Comparison of ENCODE assay signal across 1 cellular context in the genomic region with DNA sequence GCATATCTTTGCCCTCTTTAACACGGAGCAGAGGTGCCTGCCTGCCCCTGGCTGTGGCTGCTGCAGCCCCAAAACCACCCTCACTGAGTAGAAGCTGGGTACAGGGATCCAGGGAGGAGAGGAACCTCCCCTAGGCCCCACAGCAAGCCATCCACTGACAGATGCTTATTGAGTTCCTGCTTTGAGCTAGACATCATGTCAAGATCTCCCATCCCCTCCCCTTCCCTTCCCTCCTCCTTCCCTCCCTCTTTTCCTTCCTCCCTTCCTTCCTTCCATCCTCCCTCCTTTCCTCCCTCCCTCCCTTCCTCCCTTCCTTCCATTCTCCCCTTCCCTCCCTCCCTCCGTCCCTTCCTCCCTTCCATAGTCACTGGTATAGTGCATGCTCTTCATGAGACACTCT.
A peak's percentile ranks its signal among the peaks of the same experiment; 100 is the strongest.
TF ChIP-seq lines count a peak whose summit lies in the region.

No MANE protein-coding gene starts in this region.

TF ChIP-seq in K562, 482 proteins besides CTCF, POLR2A, EP300 and RAD21 (continued from another document):
- TF ChIP-seq TFE3 (CRISPR knock-in tag; IDR thresholded peaks at IDR 0.05) (no peak), NFRKB (IDR thresholded peaks at IDR 0.05; ENCODE audit: low read depth) (no peak), MCM3 (IDR thresholded peaks at IDR 0.05) (peak; percentile 72; the same call in 1 of the 2 replicates), HNRNPK (IDR thresholded peaks at IDR 0.05; ENCODE audit: low read depth, low read length, poor library complexity, severe bottlenecking) (peak; percentile 43), HMG20B (CRISPR knock-in tag; IDR thresholded peaks at IDR 0.05) (no peak), ZNF324 (CRISPR knock-in tag; IDR thresholded peaks at IDR 0.05) (no peak), ARHGAP35 (IDR thresholded peaks at IDR 0.05; ENCODE audit: partially characterized antibody) (peak; percentile 56), HLTF (IDR thresholded peaks at IDR 0.05) (peak; percentile 72; the same call in 1 of the 2 replicates), MBD2 (IDR thresholded peaks at IDR 0.05; ENCODE audit: borderline replicate concordance, low read depth) (no peak), ZNF707 (CRISPR knock-in tag; conservative IDR thresholded peaks at IDR 0.05) (no peak), TSC22D4 (tag; IDR thresholded peaks at IDR 0.05) (no peak), CTCFL (IDR thresholded peaks at IDR 0.05; ENCODE audit: borderline replicate concordance, insufficient read depth, low read depth, low read length, poor library complexity, severe bottlenecking) (no peak), LARP7 (IDR thresholded peaks at IDR 0.05) (peak; percentile 77; the same call in 1 of the 2 replicates), TBL1XR1 (IDR thresholded peaks at IDR 0.05; ENCODE audit: low read length in 2 of 2) (no peak), CEBPG (CRISPR knock-in tag; IDR thresholded peaks at IDR 0.05) (no peak), CEBPG (tag; conservative IDR thresholded peaks at IDR 0.05 in 1 of 2, IDR thresholded peaks at IDR 0.05 in 1 of 2) (no peak), EGR1 (conservative IDR thresholded peaks at IDR 0.05) (no peak), HDAC1 (IDR thresholded peaks at IDR 0.05) (peak in 1 of 2 experiments; percentile 61; a peak in 2 of 4 replicates), SNRNP70 (optimal IDR thresholded peaks at IDR 0.05; ENCODE audit: low read depth, low read length) (no peak), RBBP5 (IDR thresholded peaks at IDR 0.05; ENCODE audit: borderline replicate concordance, insufficient read depth, low read length, poor library complexity, severe bottlenecking) (no peak), RAD51 (IDR thresholded peaks at IDR 0.05; ENCODE audit: borderline replicate concordance, low read depth) (no peak), GABPB1 (CRISPR knock-in tag; IDR thresholded peaks at IDR 0.05) (no peak), CBFA2T3 (IDR thresholded peaks at IDR 0.05) (no peak), XRCC4 (IDR thresholded peaks at IDR 0.05; ENCODE audit: extremely low read depth, insufficient read depth, insufficient read length) (no peak), FOXK1 (CRISPR knock-in tag; IDR thresholded peaks at IDR 0.05; ENCODE audit: borderline replicate concordance) (no peak), SIRT6 (IDR thresholded peaks at IDR 0.05; ENCODE audit: low read depth, low read length) (no peak)
- TF ChIP-seq, protein P1, sequence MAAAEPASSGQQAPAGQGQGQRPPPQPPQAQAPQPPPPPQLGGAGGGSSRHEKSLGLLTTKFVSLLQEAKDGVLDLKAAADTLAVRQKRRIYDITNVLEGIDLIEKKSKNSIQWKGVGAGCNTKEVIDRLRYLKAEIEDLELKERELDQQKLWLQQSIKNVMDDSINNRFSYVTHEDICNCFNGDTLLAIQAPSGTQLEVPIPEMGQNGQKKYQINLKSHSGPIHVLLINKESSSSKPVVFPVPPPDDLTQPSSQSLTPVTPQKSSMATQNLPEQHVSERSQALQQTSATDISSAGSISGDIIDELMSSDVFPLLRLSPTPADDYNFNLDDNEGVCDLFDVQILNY (CRISPR knock-in tag; IDR thresholded peaks at IDR 0.05): no peak
- TF ChIP-seq, protein P2, sequence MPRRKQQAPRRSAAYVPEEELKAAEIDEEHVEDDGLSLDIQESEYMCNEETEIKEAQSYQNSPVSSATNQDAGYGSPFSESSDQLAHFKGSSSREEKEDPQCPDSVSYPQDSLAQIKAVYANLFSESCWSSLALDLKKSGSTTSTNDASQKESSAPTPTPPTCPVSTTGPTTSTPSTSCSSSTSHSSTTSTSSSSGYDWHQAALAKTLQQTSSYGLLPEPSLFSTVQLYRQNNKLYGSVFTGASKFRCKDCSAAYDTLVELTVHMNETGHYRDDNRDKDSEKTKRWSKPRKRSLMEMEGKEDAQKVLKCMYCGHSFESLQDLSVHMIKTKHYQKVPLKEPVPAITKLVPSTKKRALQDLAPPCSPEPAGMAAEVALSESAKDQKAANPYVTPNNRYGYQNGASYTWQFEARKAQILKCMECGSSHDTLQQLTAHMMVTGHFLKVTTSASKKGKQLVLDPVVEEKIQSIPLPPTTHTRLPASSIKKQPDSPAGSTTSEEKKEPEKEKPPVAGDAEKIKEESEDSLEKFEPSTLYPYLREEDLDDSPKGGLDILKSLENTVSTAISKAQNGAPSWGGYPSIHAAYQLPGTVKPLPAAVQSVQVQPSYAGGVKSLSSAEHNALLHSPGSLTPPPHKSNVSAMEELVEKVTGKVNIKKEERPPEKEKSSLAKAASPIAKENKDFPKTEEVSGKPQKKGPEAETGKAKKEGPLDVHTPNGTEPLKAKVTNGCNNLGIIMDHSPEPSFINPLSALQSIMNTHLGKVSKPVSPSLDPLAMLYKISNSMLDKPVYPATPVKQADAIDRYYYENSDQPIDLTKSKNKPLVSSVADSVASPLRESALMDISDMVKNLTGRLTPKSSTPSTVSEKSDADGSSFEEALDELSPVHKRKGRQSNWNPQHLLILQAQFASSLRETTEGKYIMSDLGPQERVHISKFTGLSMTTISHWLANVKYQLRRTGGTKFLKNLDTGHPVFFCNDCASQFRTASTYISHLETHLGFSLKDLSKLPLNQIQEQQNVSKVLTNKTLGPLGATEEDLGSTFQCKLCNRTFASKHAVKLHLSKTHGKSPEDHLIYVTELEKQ (CRISPR knock-in tag; IDR thresholded peaks at IDR 0.05): no peak
- TF ChIP-seq, protein P3, sequence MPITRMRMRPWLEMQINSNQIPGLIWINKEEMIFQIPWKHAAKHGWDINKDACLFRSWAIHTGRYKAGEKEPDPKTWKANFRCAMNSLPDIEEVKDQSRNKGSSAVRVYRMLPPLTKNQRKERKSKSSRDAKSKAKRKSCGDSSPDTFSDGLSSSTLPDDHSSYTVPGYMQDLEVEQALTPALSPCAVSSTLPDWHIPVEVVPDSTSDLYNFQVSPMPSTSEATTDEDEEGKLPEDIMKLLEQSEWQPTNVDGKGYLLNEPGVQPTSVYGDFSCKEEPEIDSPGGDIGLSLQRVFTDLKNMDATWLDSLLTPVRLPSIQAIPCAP (CRISPR knock-in tag; IDR thresholded peaks at IDR 0.05; ENCODE audit: borderline replicate concordance): no peak
- TF ChIP-seq, protein P4, sequence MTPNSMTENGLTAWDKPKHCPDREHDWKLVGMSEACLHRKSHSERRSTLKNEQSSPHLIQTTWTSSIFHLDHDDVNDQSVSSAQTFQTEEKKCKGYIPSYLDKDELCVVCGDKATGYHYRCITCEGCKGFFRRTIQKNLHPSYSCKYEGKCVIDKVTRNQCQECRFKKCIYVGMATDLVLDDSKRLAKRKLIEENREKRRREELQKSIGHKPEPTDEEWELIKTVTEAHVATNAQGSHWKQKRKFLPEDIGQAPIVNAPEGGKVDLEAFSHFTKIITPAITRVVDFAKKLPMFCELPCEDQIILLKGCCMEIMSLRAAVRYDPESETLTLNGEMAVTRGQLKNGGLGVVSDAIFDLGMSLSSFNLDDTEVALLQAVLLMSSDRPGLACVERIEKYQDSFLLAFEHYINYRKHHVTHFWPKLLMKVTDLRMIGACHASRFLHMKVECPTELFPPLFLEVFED (CRISPR knock-in tag; conservative IDR thresholded peaks at IDR 0.05): peak; percentile 88
- TF ChIP-seq, protein P5, sequence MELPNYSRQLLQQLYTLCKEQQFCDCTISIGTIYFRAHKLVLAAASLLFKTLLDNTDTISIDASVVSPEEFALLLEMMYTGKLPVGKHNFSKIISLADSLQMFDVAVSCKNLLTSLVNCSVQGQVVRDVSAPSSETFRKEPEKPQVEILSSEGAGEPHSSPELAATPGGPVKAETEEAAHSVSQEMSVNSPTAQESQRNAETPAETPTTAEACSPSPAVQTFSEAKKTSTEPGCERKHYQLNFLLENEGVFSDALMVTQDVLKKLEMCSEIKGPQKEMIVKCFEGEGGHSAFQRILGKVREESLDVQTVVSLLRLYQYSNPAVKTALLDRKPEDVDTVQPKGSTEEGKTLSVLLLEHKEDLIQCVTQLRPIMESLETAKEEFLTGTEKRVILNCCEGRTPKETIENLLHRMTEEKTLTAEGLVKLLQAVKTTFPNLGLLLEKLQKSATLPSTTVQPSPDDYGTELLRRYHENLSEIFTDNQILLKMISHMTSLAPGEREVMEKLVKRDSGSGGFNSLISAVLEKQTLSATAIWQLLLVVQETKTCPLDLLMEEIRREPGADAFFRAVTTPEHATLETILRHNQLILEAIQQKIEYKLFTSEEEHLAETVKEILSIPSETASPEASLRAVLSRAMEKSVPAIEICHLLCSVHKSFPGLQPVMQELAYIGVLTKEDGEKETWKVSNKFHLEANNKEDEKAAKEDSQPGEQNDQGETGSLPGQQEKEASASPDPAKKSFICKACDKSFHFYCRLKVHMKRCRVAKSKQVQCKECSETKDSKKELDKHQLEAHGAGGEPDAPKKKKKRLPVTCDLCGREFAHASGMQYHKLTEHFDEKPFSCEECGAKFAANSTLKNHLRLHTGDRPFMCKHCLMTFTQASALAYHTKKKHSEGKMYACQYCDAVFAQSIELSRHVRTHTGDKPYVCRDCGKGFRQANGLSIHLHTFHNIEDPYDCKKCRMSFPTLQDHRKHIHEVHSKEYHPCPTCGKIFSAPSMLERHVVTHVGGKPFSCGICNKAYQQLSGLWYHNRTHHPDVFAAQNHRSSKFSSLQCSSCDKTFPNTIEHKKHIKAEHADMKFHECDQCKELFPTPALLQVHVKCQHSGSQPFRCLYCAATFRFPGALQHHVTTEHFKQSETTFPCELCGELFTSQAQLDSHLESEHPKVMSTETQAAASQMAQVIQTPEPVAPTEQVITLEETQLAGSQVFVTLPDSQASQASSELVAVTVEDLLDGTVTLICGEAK (IDR thresholded peaks at IDR 0.05): no peak
- TF ChIP-seq, protein P5 (CRISPR knock-in tag; IDR thresholded peaks at IDR 0.05): no peak
